In genomic region chr1:44239961-44240371, GRCh38 we compare ENCODE assay signal across 11 cellular contexts. TPM values are rescaled to one million over a fixed set of nuclear protein-coding genes. Genes with fewer than 3 reads are reported as not detected.
DNase-seq lines count a peak whose midpoint lies in the region; ATAC-seq and TF ChIP-seq lines count a peak whose summit lies in the region.
"Had no signal": no experiment of that assay in that cellular context is flagged by ENCODE, and none has a peak within 500 bp of the region (broad histone marks: within the 10 kb centered on the region; RNA-seq: fewer than 3 reads in every experiment).

No MANE protein-coding gene starts in this region.

- H3K9me3 ChIP-seq in HUES6 (ENCODE audit: control insufficient read depth, insufficient read depth, low read depth, low read length): no peaks in the 10 kb centered on the region
- H3K9me3 ChIP-seq in endodermal cell (ENCODE audit: control insufficient read depth, low read length): no peaks in the 10 kb centered on the region
- no peaks in the 10 kb centered on the region for H3K9me3 ChIP-seq in stomach smooth muscle (ENCODE audit: control insufficient read depth in 2 of 2, low read length in 2 of 2)

- H3K27ac ChIP-seq in HUES6 (ENCODE audit: low read depth, low read length) (peak overlapping the region; percentile 50; the same call in 1 of the 2 replicates), endodermal cell (ENCODE audit: low read depth, low read length) (peak overlapping the region; percentile 75), stomach smooth muscle (ENCODE audit: low read length) (peak overlapping the region; percentile 71)
- H3K27ac ChIP-seq: brain microvascular endothelial cell had no signal

- peaks cover 3% of the 10 kb centered on the region; the same call in 1 of the 2 replicates for H3K36me3 ChIP-seq in HUES6 (ENCODE audit: control insufficient read depth, insufficient read depth, low read length)
- peaks cover 29% of the 10 kb centered on the region for H3K36me3 ChIP-seq in endodermal cell (ENCODE audit: control insufficient read depth, insufficient read depth, low read length)
- H3K36me3 ChIP-seq in stomach smooth muscle (ENCODE audit: control insufficient read depth in 2 of 2, insufficient read depth in 2 of 2, low read length in 2 of 2): peaks cover 9 to 10% of the 10 kb centered on the region in 2 donors
- peaks cover 3% of the 10 kb centered on the region for H3K36me3 ChIP-seq in H7 (replicated peaks; ENCODE audit: control insufficient read depth, insufficient read depth, low read length)
- H3K36me3 ChIP-seq: brain microvascular endothelial cell had no signal

- H3K4me3 ChIP-seq in HUES6 (ENCODE audit: low read depth, low read length): no peak overlapping the region
- H3K4me3 ChIP-seq in endodermal cell (ENCODE audit: low read length): no peak overlapping the region
- no peak overlapping the region for H3K4me3 ChIP-seq in stomach smooth muscle (ENCODE audit: low read length in 2 of 2)
- no peak overlapping the region for H3K4me3 ChIP-seq in H7 (ENCODE audit: insufficient read depth, low read depth, low read length)

- H3K4me3 Mint-ChIP-seq in endodermal cell: no peak overlapping the region
- H3K4me3 Mint-ChIP-seq: T-helper 1 cell treated with Interleukin-12 subunit alpha and Interleukin-12 subunit beta and Interleukin-4 antibody, amounts not matched to agents 30 μg/mL and 1 μg/mL, for 36 hours had no signal

- no peak for TF ChIP-seq CTCF in endodermal cell (conservative IDR thresholded peaks at IDR 0.05)

- no peak for ATAC-seq in GM21390 (IDR thresholded peaks at IDR 0.05; ENCODE audit: unreplicated experiment)
- ATAC-seq in GM19023 (IDR thresholded peaks at IDR 0.05; ENCODE audit: unreplicated experiment): no peak

- H3K9ac ChIP-seq in HUES6 (ENCODE audit: low read length) (peak overlapping the region; percentile 20), endodermal cell (ENCODE audit: extremely low read depth, low read length, poor library complexity, severe bottlenecking) (no peak overlapping the region), stomach smooth muscle (ENCODE audit: low read length in 2 of 2) (peak overlapping the region; percentile 19 to 69)

- H3K36me3 Mint-ChIP-seq in endodermal cell (ENCODE audit: low read depth): peaks cover 17% of the 10 kb centered on the region

- peaks cover 51% of the 10 kb centered on the region for H3K4me1 Mint-ChIP-seq in endodermal cell

- WGBS in endodermal cell (ENCODE audit: insufficient coverage in 1 of 2, insufficient read length in 1 of 2), 2 experiments: 83 to 90% methylated on average over 2 to 3 of the region's 3 CpGs

- H3K27me3 Mint-ChIP-seq in endodermal cell (ENCODE audit: insufficient read depth): no peaks in the 10 kb centered on the region

- no peak for DNase-seq in endodermal cell
- peak; percentile 41 for DNase-seq in medulla oblongata (ENCODE audit: extremely low spot score)
- no peak for DNase-seq in H7
- DNase-seq in hepatic stellate cell (ENCODE audit: low spot score): no peak
- DNase-seq: NCI-H526 treated with DMSO at 0.1 percent for 48 hours had no signal

- H3K4me1 ChIP-seq in HUES6 (ENCODE audit: control insufficient read depth, insufficient read depth, low read length) (peaks cover 44% of the 10 kb centered on the region), endodermal cell (ENCODE audit: control insufficient read depth, insufficient read depth, low read length) (peaks cover 26% of the 10 kb centered on the region), stomach smooth muscle (ENCODE audit: control insufficient read depth, insufficient read depth, low read length) (peaks cover 25% of the 10 kb centered on the region)

- peak overlapping the region; percentile 83 for H3K27ac Mint-ChIP-seq in endodermal cell
- H3K27ac Mint-ChIP-seq: T-helper 1 cell treated with Interleukin-12 subunit alpha and Interleukin-12 subunit beta and Interleukin-4 antibody, amounts not matched to agents 30 μg/mL and 1 μg/mL, for 36 hours had no signal

- H3K27me3 ChIP-seq in HUES6 (ENCODE audit: control insufficient read depth, insufficient read depth, low read length) (no peaks in the 10 kb centered on the region), endodermal cell (ENCODE audit: control insufficient read depth, insufficient read depth, low read length, poor library complexity, severe bottlenecking) (no peaks in the 10 kb centered on the region), stomach smooth muscle (ENCODE audit: control insufficient read depth in 1 of 2, insufficient read depth in 2 of 2, low read length in 2 of 2) (no peaks in the 10 kb centered on the region), H7 (ENCODE audit: control insufficient read depth, insufficient read depth, low read length) (no peaks in the 10 kb centered on the region)
- H3K27me3 ChIP-seq: brain microvascular endothelial cell had no signal

- H3K9me3 Mint-ChIP-seq in endodermal cell: no peaks in the 10 kb centered on the region
- H3K9me3 Mint-ChIP-seq: T-helper 1 cell treated with Interleukin-12 subunit alpha and Interleukin-12 subunit beta and Interleukin-4 antibody, amounts not matched to agents 30 μg/mL and 1 μg/mL, for 36 hours had no signal

RNA-seq across cellular contexts. Expression of gene DMAP1, which starts 26.7 kb away (rescaled TPM):
- total RNA-seq in endodermal cell: 10 to 100 TPM; 49.1 to 53.8 TPM
- polyA plus RNA-seq in endodermal cell (2013, experiment 1 of 2): 46.9 TPM
- polyA plus RNA-seq in endodermal cell (2013, experiment 2 of 2): 39.5 TPM
- total RNA-seq in H7 (2014; rRNA removed; shearing (Covaris generic)): 20.7 and 25.5 TPM in 2 replicates
